ENCODE assay signal across 11 cellular contexts in genomic region chr11:37657645-37658044, GRCh38.
DNase-seq lines count a peak whose midpoint lies in the region; ATAC-seq and TF ChIP-seq lines count a peak whose summit lies in the region.
"Had no signal": no experiment of that assay in that cellular context is flagged by ENCODE, and none has a peak within 500 bp of the region (broad histone marks: within the 10 kb centered on the region; RNA-seq: fewer than 3 reads in every experiment).

No MANE protein-coding gene starts in this region.

- H3K4me1 Mint-ChIP-seq in nephron: no peaks in the 10 kb centered on the region

- no peak overlapping the region for H3K4me3 ChIP-seq in NB4 (ENCODE audit: low read depth, low read length)

- no peak overlapping the region for H3K27ac Mint-ChIP-seq in nephron

- peak; percentile 26 for DNase-seq in ELR (ENCODE audit: low read depth)
- peak; percentile 16 for DNase-seq in NB4 (ENCODE audit: low read depth)
- peak; percentile 2 for DNase-seq in brain pericyte (ENCODE audit: low read depth, low spot score)
- DNase-seq in substantia nigra (lab: John Stamatoyannopoulos, UW): no peak
- no peak for DNase-seq in stimulated activated CD4-positive, alpha-beta T cell treated with anti-CD3 and anti-CD28 coated beads, Interleukin-4, amount 100 ng/mL, for 24 hours
- DNase-seq: NCI-H1436, right cardiac atrium had no signal

- no peaks in the 10 kb centered on the region for H3K36me3 Mint-ChIP-seq in nephron (ENCODE audit: low read depth)

- no peak for TF ChIP-seq POLR2A in NB4 (IDR thresholded peaks at IDR 0.05; ENCODE audit: extremely low read depth, insufficient read length)

- no peak overlapping the region for H3K4me3 Mint-ChIP-seq in nephron

- peaks cover 5% of the 10 kb centered on the region for H3K9me3 Mint-ChIP-seq in nephron

- H3K27ac ChIP-seq in substantia nigra (ENCODE audit: low read depth, low read length, poor library complexity, severe bottlenecking): no peak overlapping the region

- H3K27me3 Mint-ChIP-seq in nephron (ENCODE audit: low read depth): peaks cover 3% of the 10 kb centered on the region

- ATAC-seq in HG03520 (IDR thresholded peaks at IDR 0.05; ENCODE audit: unreplicated experiment) (no peak), HG03139 (IDR thresholded peaks at IDR 0.05; ENCODE audit: unreplicated experiment) (no peak)
- ATAC-seq: left lobe of liver, right cardiac atrium had no signal

- TF ChIP-seq CTCF in NB4 (IDR thresholded peaks at IDR 0.05; ENCODE audit: low read depth, low read length) (peak; percentile 15), nephron (IDR thresholded peaks at IDR 0.05; ENCODE audit: unreplicated experiment in 3 of 3) (peak; percentile 22 to 52 (median 27))

Comparison
In these comparisons a context has a peak if more than half of its experiments do, and no peak if none do; other contexts are left out.
1. DNase-seq: peak in ELR (single experiment), NB4 (single experiment) and brain pericyte (single experiment); none in substantia nigra (0 of 49) and stimulated activated CD4-positive, alpha-beta T cell treated with anti-CD3 and anti-CD28 coated beads, Interleukin-4, amount 100 ng/mL, for 24 hours (single experiment).